ENCODE assay signal across 8 cellular contexts in the genomic region with DNA sequence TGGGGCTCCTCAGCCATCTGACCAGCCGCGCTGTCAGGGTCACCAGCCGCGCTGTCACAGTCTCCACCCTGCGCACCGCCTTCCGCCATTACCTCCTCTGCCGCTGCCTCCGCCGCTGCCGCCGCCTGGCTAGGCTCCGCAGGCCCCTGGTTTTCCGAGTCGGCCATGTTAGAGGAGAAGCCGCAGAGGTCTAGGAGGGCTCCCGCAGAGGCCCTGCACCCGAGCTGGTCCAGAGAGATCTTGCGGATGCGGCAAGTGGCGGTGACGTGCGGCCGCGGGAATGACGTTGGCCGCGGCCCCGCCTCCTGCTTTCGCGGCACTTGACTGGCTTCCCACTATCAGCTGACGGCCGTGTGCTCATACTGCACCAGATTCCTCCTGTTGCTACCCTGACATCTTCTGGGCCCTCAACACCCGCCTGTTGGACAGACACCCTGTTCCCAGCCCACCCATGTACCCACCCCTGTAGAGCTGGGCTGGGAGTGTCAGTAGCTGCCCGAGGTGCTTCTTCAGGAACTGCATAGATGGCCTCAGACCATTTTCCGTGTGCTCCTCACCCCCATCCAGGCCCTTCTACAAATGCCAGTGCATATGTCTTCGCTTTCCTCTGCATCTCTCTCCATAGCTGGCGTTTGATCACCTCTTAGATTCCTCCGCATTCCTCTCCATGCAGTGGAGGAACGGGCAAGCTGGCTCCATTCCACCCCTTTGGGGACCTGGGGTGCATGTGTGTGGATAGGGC. TPM values are rescaled to one million over a fixed set of nuclear protein-coding genes. Genes with fewer than 3 reads are reported as not detected.
A peak's percentile ranks its signal among the peaks of the same experiment; 100 is the strongest.
DNase-seq lines count a peak whose midpoint lies in the region; ATAC-seq, FAIRE-seq and TF ChIP-seq lines count a peak whose summit lies in the region.

A gene with protein sequence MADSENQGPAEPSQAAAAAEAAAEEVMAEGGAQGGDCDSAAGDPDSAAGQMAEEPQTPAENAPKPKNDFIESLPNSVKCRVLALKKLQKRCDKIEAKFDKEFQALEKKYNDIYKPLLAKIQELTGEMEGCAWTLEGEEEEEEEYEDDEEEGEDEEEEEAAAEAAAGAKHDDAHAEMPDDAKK (minus strand): TSS at position 242 of the 742 bp plus-strand sequence. CDS start 75 bp downstream, at position 167.

- peak; percentile 47 to 81 (median 60) for DNase-seq in CD4-positive, alpha-beta T cell
- DNase-seq in T-helper 22 cell (ENCODE audit: low read depth) = peak; percentile 68
- DNase-seq in astrocyte (ENCODE audit: low read depth) = peak; percentile 69
- DNase-seq in hippocampal formation (lab: John Stamatoyannopoulos, UW) = peak; percentile 19 to 63
- peak; percentile 77 for DNase-seq in sciatic nerve (ENCODE audit: low spot score)
- no peak for DNase-seq in superior temporal gyrus (ENCODE audit: extremely low spot score)

- TF ChIP-seq CTCF in CD4-positive, alpha-beta T cell (IDR thresholded peaks at IDR 0.05) = no peak
- no peak for TF ChIP-seq CTCF in astrocyte (IDR thresholded peaks at IDR 0.05; ENCODE audit: insufficient read depth, low read depth, low read length)

- peak within 1 kb of the TSS; percentile 15 for H3K27ac ChIP-seq in CD4-positive, alpha-beta T cell (ENCODE audit: low read depth, low read length)
- H3K27ac ChIP-seq in HUES6 (ENCODE audit: low read depth, low read length) (no peak within 1 kb of the TSS), astrocyte (ENCODE audit: low read depth, low read length) (peak within 1 kb of the TSS; percentile 70)

- peak within 1 kb of the TSS; percentile 80 for H2AFZ ChIP-seq in astrocyte (ENCODE audit: low read depth, low read length)

- H3K27ac Mint-ChIP-seq in CD4-positive, alpha-beta T cell = peak within 1 kb of the TSS; percentile 95
- H3K27ac Mint-ChIP-seq in astrocyte (ENCODE audit: unreplicated experiment) = peak within 1 kb of the TSS; percentile 41

- POLR2A ChIA-PET in CD4-positive, alpha-beta T cell (lab: Charles Lee) = interaction anchor here (0.7 to 1.4 kb wide), 5 partner anchors 28 to 126 kb away, joined by 3 to 5 read pairs (median 3); no protein-coding TSS in a partner anchor

- H3K27me3 ChIP-seq in CD4-positive, alpha-beta T cell (ENCODE audit: control insufficient read depth, insufficient read depth, low read length) = no peaks in the 10 kb centered on the region
- H3K27me3 ChIP-seq in HUES6 (ENCODE audit: control insufficient read depth, insufficient read depth, low read length) = no peaks in the 10 kb centered on the region
- no peaks in the 10 kb centered on the region for H3K27me3 ChIP-seq in astrocyte (ENCODE audit: insufficient read depth, low read length)

- H3K4me3 Mint-ChIP-seq in CD4-positive, alpha-beta T cell = peak within 1 kb of the TSS; percentile 98
- peak within 1 kb of the TSS; percentile 88 for H3K4me3 Mint-ChIP-seq in astrocyte (ENCODE audit: unreplicated experiment)

- CTCF ChIA-PET in CD4-positive, alpha-beta T cell (lab: Charles Lee) = interaction anchor here (1.3 kb wide), 1 partner anchor 158 kb away, joined by 4 read pairs; no protein-coding TSS in a partner anchor

- H3K9me3 ChIP-seq in CD4-positive, alpha-beta T cell (ENCODE audit: control insufficient read depth, low read length) = no peaks in the 10 kb centered on the region
- H3K9me3 ChIP-seq in HUES6 (ENCODE audit: control insufficient read depth, insufficient read depth, low read depth, low read length) = no peaks in the 10 kb centered on the region
- H3K9me3 ChIP-seq in astrocyte (ENCODE audit: insufficient read depth, low read depth, low read length) = no peaks in the 10 kb centered on the region

- H3K9ac ChIP-seq in HUES6 (ENCODE audit: low read length) (peak within 1 kb of the TSS; percentile 10), astrocyte (ENCODE audit: low read length) (peak within 1 kb of the TSS; percentile 87)

- H3K4me1 ChIP-seq in HUES6 (ENCODE audit: control insufficient read depth, insufficient read depth, low read length) (no peaks in the 10 kb centered on the region), astrocyte (ENCODE audit: insufficient read depth, low read length) (no peaks in the 10 kb centered on the region)

- H3K27me3 Mint-ChIP-seq in CD4-positive, alpha-beta T cell = no peaks in the 10 kb centered on the region
- no peaks in the 10 kb centered on the region for H3K27me3 Mint-ChIP-seq in astrocyte (ENCODE audit: low read depth, unreplicated experiment)

- H3K4me2 ChIP-seq in astrocyte (ENCODE audit: low read length) = peak within 1 kb of the TSS; percentile 85

- peaks cover 34% of the 10 kb centered on the region for H3K4me1 Mint-ChIP-seq in CD4-positive, alpha-beta T cell (ENCODE audit: low read depth)
- no peaks in the 10 kb centered on the region for H3K4me1 Mint-ChIP-seq in astrocyte (ENCODE audit: low read depth, unreplicated experiment)

- H3K36me3 ChIP-seq in HUES6 (ENCODE audit: control insufficient read depth, insufficient read depth, low read length) (no peaks in the 10 kb centered on the region), astrocyte (ENCODE audit: insufficient read depth, low read length) (no peaks in the 10 kb centered on the region)

- no peaks in the 10 kb centered on the region for H3K9me3 Mint-ChIP-seq in CD4-positive, alpha-beta T cell
- H3K9me3 Mint-ChIP-seq in astrocyte (ENCODE audit: unreplicated experiment) = no peaks in the 10 kb centered on the region

- intact Hi-C loops in CD4-positive, alpha-beta T cell (cut with DNase I, micrococcal nuclease) = no loop called here
- intact Hi-C loops in sciatic nerve (cut with DNase I) = no loop called here

- H3K36me3 Mint-ChIP-seq in CD4-positive, alpha-beta T cell (ENCODE audit: low read depth) = peaks cover 72% of the 10 kb centered on the region
- H3K36me3 Mint-ChIP-seq in astrocyte (ENCODE audit: low read depth, unreplicated experiment) = peaks cover 3% of the 10 kb centered on the region

- H3K4me3 ChIP-seq in HUES6 (ENCODE audit: low read depth, low read length) = peak within 1 kb of the TSS; percentile 59
- H3K4me3 ChIP-seq in astrocyte (ENCODE audit: insufficient read depth, low read depth, low read length) = peak within 1 kb of the TSS; percentile 78

- no peaks in the 10 kb centered on the region for H4K20me1 ChIP-seq in astrocyte (ENCODE audit: insufficient read depth, low read length)

- no peaks in the 10 kb centered on the region for H3K79me2 ChIP-seq in astrocyte (ENCODE audit: insufficient read depth, low read length)

- ATAC-seq in CD4-positive, alpha-beta T cell (ENCODE audit: poor library complexity) = peak; percentile 89
- peak; percentile 94 for ATAC-seq in GM21381 (IDR thresholded peaks at IDR 0.05; ENCODE audit: unreplicated experiment)
- peak; percentile 96 for ATAC-seq in sciatic nerve

- FAIRE-seq in astrocyte (lab: Jason Lieb, UNC) = no peak

RNA-seq across cellular contexts. Expression of the gene that starts here (rescaled TPM):
- total RNA-seq in CD4-positive, alpha-beta T cell = 10 to 100 TPM; 17.3 to 17.9 TPM
- 3.9 and 4.7 TPM in 2 replicates for total RNA-seq in astrocyte
- total RNA-seq in sciatic nerve = 7.9 TPM
